1 cellular context compared by ENCODE assay signal in genomic region chr1:209884665-209885117, GRCh38.
A peak's percentile ranks its signal among the peaks of the same experiment; 100 is the strongest.
TF ChIP-seq lines count a peak whose summit lies in the region.

No MANE protein-coding gene starts in this region.

TF ChIP-seq in K562, 482 proteins besides CTCF, POLR2A, EP300 and RAD21 (continued from another document):
- TF ChIP-seq ZNF318 (IDR thresholded peaks at IDR 0.05; ENCODE audit: borderline replicate concordance in 1 of 2, low read depth in 1 of 2) (peak in 1 of 2 experiments; percentile 89; a peak in 1 of 4 replicates), USF1 (CRISPR knock-in tag; IDR thresholded peaks at IDR 0.05) (peak; percentile 83), PKNOX1 (IDR thresholded peaks at IDR 0.05) (0 out of 2 replicates have a peak, but pooled peaks have one; percentile 9), JUNB (CRISPR knock-in tag; conservative IDR thresholded peaks at IDR 0.05) (0 out of 2 replicates have a peak, but pooled peaks have one; percentile 44), VEZF1 (CRISPR knock-in tag; IDR thresholded peaks at IDR 0.05) (no peak; the same call in 1 of the 2 replicates), KHSRP (IDR thresholded peaks at IDR 0.05) (no peak), ARID1B (IDR thresholded peaks at IDR 0.05) (peak; percentile 60), MEIS2 (IDR thresholded peaks at IDR 0.05; ENCODE audit: partially characterized antibody) (peak; percentile 49), PBX2 (CRISPR knock-in tag; IDR thresholded peaks at IDR 0.05; ENCODE audit: low read depth) (no peak), PBX2 (tag; conservative IDR thresholded peaks at IDR 0.05; ENCODE audit: low read depth) (peak; percentile 74), DACH1 (IDR thresholded peaks at IDR 0.05; ENCODE audit: partially characterized antibody) (peak; percentile 68), MAFF (IDR thresholded peaks at IDR 0.05; ENCODE audit: low read length) (peak; percentile 36; the same call in 1 of the 2 replicates), ZNF785 (CRISPR knock-in tag; IDR thresholded peaks at IDR 0.05) (no peak), MITF (IDR thresholded peaks at IDR 0.05) (peak; percentile 90), PHB2 (IDR thresholded peaks at IDR 0.05; ENCODE audit: low read depth) (no peak), TAF9B (IDR thresholded peaks at IDR 0.05; ENCODE audit: partially characterized antibody) (peak; percentile 78), ZNF263 (CRISPR knock-in tag; IDR thresholded peaks at IDR 0.05; ENCODE audit: borderline replicate concordance) (no peak; the same call in 1 of the 2 replicates), TEAD4 (IDR thresholded peaks at IDR 0.05; ENCODE audit: low read length) (no peak), TEAD4 (CRISPR knock-in tag; IDR thresholded peaks at IDR 0.05; ENCODE audit: borderline replicate concordance) (no peak), TSHZ1 (CRISPR knock-in tag; IDR thresholded peaks at IDR 0.05) (no peak), FOSL1 (tag; conservative IDR thresholded peaks at IDR 0.05) (peak; percentile 99), CREB1 (IDR thresholded peaks at IDR 0.05) (peak; percentile 35; the same call in 1 of the 2 replicates), CREB1 (CRISPR knock-in tag; IDR thresholded peaks at IDR 0.05) (0 out of 2 replicates have a peak, but pooled peaks have one; percentile 19), FOXJ3 (CRISPR knock-in tag; IDR thresholded peaks at IDR 0.05) (no peak), SMARCE1 (IDR thresholded peaks at IDR 0.05) (peak; percentile 64; the same call in 1 of the 2 replicates), MAFG (tag; conservative IDR thresholded peaks at IDR 0.05) (peak; percentile 71), JUN (IDR thresholded peaks at IDR 0.05; ENCODE audit: borderline replicate concordance, low read depth, low read length) (peak; percentile 98), JUN (CRISPR knock-in tag; IDR thresholded peaks at IDR 0.05; ENCODE audit: borderline replicate concordance) (no peak), DPF2 (IDR thresholded peaks at IDR 0.05) (0 out of 2 replicates have a peak, but pooled peaks have one; percentile 44), FOXO4 (CRISPR knock-in tag; IDR thresholded peaks at IDR 0.05) (no peak), CBFA2T2 (conservative IDR thresholded peaks at IDR 0.05) (0 out of 2 replicates have a peak, but pooled peaks have one; percentile 30)
TF ChIP-seq in K562: peak in this region for 43.
